ENCODE assay signal across 10 cellular contexts in genomic region chr18:12886498-12887126, GRCh38. TPM values are rescaled to one million over a fixed set of nuclear protein-coding genes. Genes with fewer than 3 reads are reported as not detected.
DNase-seq lines count a peak whose midpoint lies in the region; ATAC-seq and TF ChIP-seq lines count a peak whose summit lies in the region.
"Had no signal": no experiment of that assay in that cellular context is flagged by ENCODE, and none has a peak within 500 bp of the region (broad histone marks: within the 10 kb centered on the region; RNA-seq: fewer than 3 reads in every experiment).

No MANE protein-coding gene starts in this region.

- 0 out of 2 replicates have a peak, but pooled peaks cover 2% of the 10 kb centered on the region for H3K27me3 ChIP-seq in IMR-90 (ENCODE audit: control insufficient read depth, insufficient read depth, low read length)
- H3K27me3 ChIP-seq in naive thymus-derived CD4-positive, alpha-beta T cell (ENCODE audit: control insufficient read depth in 2 of 2, insufficient read depth in 2 of 2, low read length in 2 of 2) = no peaks in the 10 kb centered on the region
- H3K27me3 ChIP-seq: BLaER1 had no signal

- TF ChIP-seq RAD21 in IMR-90 (IDR thresholded peaks at IDR 0.05; ENCODE audit: low read length) = no peak

- BruUV-seq in IMR-90 (replicated peaks; lab: Mats Ljungman, UMichigan) = no TSS peak

- 0 out of 2 replicates have a peak, but pooled peaks have one; percentile 19 for TF ChIP-seq CTCF in IMR-90 (conservative IDR thresholded peaks at IDR 0.05; ENCODE audit: low read depth, low read length)

- no peaks in the 10 kb centered on the region for H3K9me3 Mint-ChIP-seq in activated T-helper 17 cell treated with anti-CD3 and anti-CD28 coated beads, Interleukin-2, amount 50 U/mL, for 72 hours
- peaks cover 0 to 5% (median 0%) of the 10 kb centered on the region in 11 donors for H3K9me3 Mint-ChIP-seq in naive thymus-derived CD4-positive, alpha-beta T cell

- in situ Hi-C loops in IMR-90 (cut with MboI; ENCODE audit: low sequenced_read_pairs) = no loop called here

- intact Hi-C loops in IMR-90 (cut with micrococcal nuclease) = no loop called here
- intact Hi-C loops in naive thymus-derived CD4-positive, alpha-beta T cell (cut with micrococcal nuclease) = loop anchor here (10.0 kb wide), 2 partner anchors 838 to 982 kb away; partner anchors contain the start of genes FAM210A (in 1 of the 2), MPPE1 (in 1 of the 2) and RNMT (in 1 of the 2)

- H2BK5ac ChIP-seq in IMR-90 (ENCODE audit: low read depth, low read length, poor library complexity, severe bottlenecking) = no peak overlapping the region

- H4K8ac ChIP-seq in IMR-90 (ENCODE audit: low read depth in 2 of 2, low read length in 2 of 2) = no peak overlapping the region

- POLR2A ChIA-PET in IMR-90 (lab: Charles Lee; ENCODE audit: unreplicated experiment) = no interaction called here
- POLR2A ChIA-PET in naive thymus-derived CD4-positive, alpha-beta T cell (lab: Charles Lee) = interaction anchor here (0.6 to 0.9 kb wide), 3 partner anchors 43 to 619 kb away, joined by 3 read pairs; partner anchors contain the start of gene CEP192

- H4K20me1 ChIP-seq in IMR-90 (ENCODE audit: insufficient read depth, low read length) = peaks cover 3% of the 10 kb centered on the region; the same call in 1 of the 2 replicates

- H3K4me2 ChIP-seq in IMR-90 (ENCODE audit: low read depth, low read length) = no peak overlapping the region
- H3K4me2 ChIP-seq: BLaER1 had no signal

- H3K9ac ChIP-seq in IMR-90 (ENCODE audit: low read depth, low read length) = no peak overlapping the region
- H3K9ac ChIP-seq: BLaER1 had no signal

- H3K56ac ChIP-seq in IMR-90 (ENCODE audit: extremely low read depth, insufficient read depth, low read length) = no peak overlapping the region

- no CpG with 5 or more reads among the region's 2 CpGs for WGBS in IMR-90 (ENCODE audit: extremely low coverage in 2 of 2, insufficient read length in 1 of 2), 2 experiments

- dilution Hi-C loops in IMR-90 (cut with HindIII; ENCODE audit: low sequenced_read_pairs, unreplicated experiment) = no loop called here

- H3K4me3 Mint-ChIP-seq in activated T-helper 17 cell treated with anti-CD3 and anti-CD28 coated beads, Interleukin-2, amount 50 U/mL, for 72 hours = no peak overlapping the region
- H3K4me3 Mint-ChIP-seq in naive thymus-derived CD4-positive, alpha-beta T cell = no peak overlapping the region

- no peak overlapping the region for H3K23ac ChIP-seq in IMR-90 (ENCODE audit: low read depth, low read length)

- no peak overlapping the region for H4K91ac ChIP-seq in IMR-90 (ENCODE audit: insufficient read depth, low read depth, low read length)

- no peak overlapping the region for H3K14ac ChIP-seq in IMR-90 (replicated peaks; ENCODE audit: low read depth, low read length)

- H2AK9ac ChIP-seq in IMR-90 (replicated peaks; ENCODE audit: low read depth, low read length, poor library complexity) = no peak overlapping the region

- no peaks in the 10 kb centered on the region for H3K36me3 ChIP-seq in IMR-90 (ENCODE audit: control insufficient read depth, insufficient read depth, low read length)
- no peaks in the 10 kb centered on the region for H3K36me3 ChIP-seq in naive thymus-derived CD4-positive, alpha-beta T cell (ENCODE audit: control insufficient read depth in 2 of 3, insufficient read depth in 3 of 3, low read length in 3 of 3)
- H3K36me3 ChIP-seq: BLaER1 had no signal

- CTCF ChIA-PET in IMR-90 (lab: Yijun Ruan, JAX) = interaction anchor here (0.6 to 1.3 kb wide), 5 partner anchors 14 to 143 kb away, joined by 3 to 5 read pairs (median 3); no protein-coding TSS in a partner anchor
- CTCF ChIA-PET in naive thymus-derived CD4-positive, alpha-beta T cell (lab: Charles Lee) = interaction anchor here (0.5 kb wide), 1 partner anchor 48 kb away, joined by 3 read pairs; no protein-coding TSS in a partner anchor

- no peak overlapping the region for H2BK15ac ChIP-seq in IMR-90 (ENCODE audit: low read depth, low read length)

- no peak for TF ChIP-seq POLR2A in IMR-90 (IDR thresholded peaks at IDR 0.05; ENCODE audit: low read depth, low read length)

- no peak overlapping the region for H4K5ac ChIP-seq in IMR-90 (ENCODE audit: low read depth, low read length)

- ATAC-seq in IMR-90 (ENCODE audit: low read depth) (no peak), HG02852 (IDR thresholded peaks at IDR 0.05; ENCODE audit: unreplicated experiment) (no peak)
- no peak for ATAC-seq in activated T-helper 17 cell treated with anti-CD3 and anti-CD28 coated beads, Interleukin-2, amount 50 U/mL, for 72 hours (replicated peaks)
- no peak for ATAC-seq in naive thymus-derived CD4-positive, alpha-beta T cell

- peaks cover 9% of the 10 kb centered on the region for H3K4me1 Mint-ChIP-seq in activated T-helper 17 cell treated with anti-CD3 and anti-CD28 coated beads, Interleukin-2, amount 50 U/mL, for 72 hours
- H3K4me1 Mint-ChIP-seq in naive thymus-derived CD4-positive, alpha-beta T cell = peaks cover 15 to 44% (median 32%) of the 10 kb centered on the region in 7 donors

- no peak overlapping the region for H2AFZ ChIP-seq in IMR-90 (replicated peaks; ENCODE audit: low read length, poor library complexity)

- 0 out of 2 replicates have a peak, but pooled peaks cover under 1% of the 10 kb centered on the region for H3K9me1 ChIP-seq in IMR-90 (ENCODE audit: insufficient read depth, low read length)

- H3K4me3 ChIP-seq in IMR-90 (ENCODE audit: insufficient read depth, low read depth, low read length) = no peak overlapping the region
- no peak overlapping the region for H3K4me3 ChIP-seq in naive thymus-derived CD4-positive, alpha-beta T cell (ENCODE audit: low read length)
- H3K4me3 ChIP-seq: BLaER1 had no signal

- no peak overlapping the region for H3K18ac ChIP-seq in IMR-90 (ENCODE audit: low read depth, low read length)

- H3K4ac ChIP-seq in IMR-90 (ENCODE audit: low read depth, low read length) = no peak overlapping the region

- H3K4me1 ChIP-seq in IMR-90 (ENCODE audit: control insufficient read depth, insufficient read depth, low read length) = peaks cover 4% of the 10 kb centered on the region
- peaks cover 12 to 14% of the 10 kb centered on the region in 2 donors for H3K4me1 ChIP-seq in naive thymus-derived CD4-positive, alpha-beta T cell (ENCODE audit: control insufficient read depth in 2 of 2, insufficient read depth in 2 of 2, low read length in 2 of 2)

- H3K27me3 Mint-ChIP-seq in activated T-helper 17 cell treated with anti-CD3 and anti-CD28 coated beads, Interleukin-2, amount 50 U/mL, for 72 hours = no peaks in the 10 kb centered on the region
- H3K27me3 Mint-ChIP-seq in naive thymus-derived CD4-positive, alpha-beta T cell = no peaks in the 10 kb centered on the region

- peak; percentile 14 for DNase-seq in NCI-H2227 (lab: John Stamatoyannopoulos, UW; ENCODE audit: unreplicated experiment)
- DNase-seq in NCI-H2227 treated with DMSO at 0.1 percent for 48 hours (lab: John Stamatoyannopoulos, UW) = no peak
- no peak for DNase-seq in IMR-90
- no peak for DNase-seq in naive thymus-derived CD4-positive, alpha-beta T cell
- no peak for DNase-seq in NCI-H446 treated with DMSO at 0.1 percent for 48 hours (lab: John Stamatoyannopoulos, UW)
- DNase-seq in NCI-H1694 (lab: John Stamatoyannopoulos, UW) = no peak
- DNase-seq: effector CD4-positive, alpha-beta T cell had no signal

- H3K36me3 Mint-ChIP-seq in activated T-helper 17 cell treated with anti-CD3 and anti-CD28 coated beads, Interleukin-2, amount 50 U/mL, for 72 hours (ENCODE audit: low read depth) = peaks cover 15% of the 10 kb centered on the region
- H3K36me3 Mint-ChIP-seq in naive thymus-derived CD4-positive, alpha-beta T cell = peaks cover 0 to 7% (median 3%) of the 10 kb centered on the region in 5 donors

- H3K27ac Mint-ChIP-seq in activated T-helper 17 cell treated with anti-CD3 and anti-CD28 coated beads, Interleukin-2, amount 50 U/mL, for 72 hours = peak overlapping the region; percentile 63
- peak overlapping the region in 8 of 9 donors; percentile 22 to 93 (median 66) for H3K27ac Mint-ChIP-seq in naive thymus-derived CD4-positive, alpha-beta T cell

- H3K27ac ChIP-seq in IMR-90 (ENCODE audit: insufficient read depth, low read length) = no peak overlapping the region
- peak overlapping the region; percentile 33 for H3K27ac ChIP-seq in naive thymus-derived CD4-positive, alpha-beta T cell (ENCODE audit: low read depth, low read length)
- H3K27ac ChIP-seq: BLaER1 had no signal

- H3K79me1 ChIP-seq in IMR-90 (ENCODE audit: low read depth in 1 of 2, low read length in 2 of 2) = peaks cover 6 to 27% of the 10 kb centered on the region in 2 experiments; a peak in 3 of 4 replicates

- no peak overlapping the region for H2BK120ac ChIP-seq in IMR-90 (ENCODE audit: low read depth, low read length)

- H2BK20ac ChIP-seq in IMR-90 (ENCODE audit: low read depth, low read length) = no peak overlapping the region

- no peak overlapping the region for H2AK5ac ChIP-seq in IMR-90 (ENCODE audit: low read depth, low read length)

- peaks cover 7% of the 10 kb centered on the region for H3K9me3 ChIP-seq in IMR-90 (ENCODE audit: control insufficient read depth, insufficient read depth, low read length)
- no peaks in the 10 kb centered on the region for H3K9me3 ChIP-seq in naive thymus-derived CD4-positive, alpha-beta T cell (ENCODE audit: control insufficient read depth in 2 of 3, low read length in 3 of 3)
- H3K9me3 ChIP-seq: BLaER1 had no signal

TF ChIP-seq in IMR-90, 13 proteins besides CTCF, POLR2A, EP300 and RAD21 (continues in another document):
- no peak for TF ChIP-seq USF2 (IDR thresholded peaks at IDR 0.05; ENCODE audit: low read depth, low read length)
- no peak for TF ChIP-seq SMC3 (IDR thresholded peaks at IDR 0.05; ENCODE audit: low read depth, low read length)
- TF ChIP-seq RFX5 (IDR thresholded peaks at IDR 0.05; ENCODE audit: low read depth, low read length) = no peak

RNA-seq across cellular contexts. Expression of gene PTPN2, which starts 2.6 kb away (rescaled TPM):
- 30.6 and 36.9 TPM in 2 replicates for total RNA-seq in IMR-90 (2012; rRNA removed)
- 10.9 and 13.2 TPM in 2 replicates for polyA plus RNA-seq in IMR-90 (2012; rRNA removed)
- polyA plus RNA-seq in IMR-90 (2012; cell fraction: cytosol; rRNA removed) = 2.4 and 3.9 TPM in 2 replicates
- 3.7 and 32.1 TPM in 2 replicates for polyA plus RNA-seq in IMR-90 (2012; cell fraction: nucleus; rRNA removed; ENCODE audit: low replicate concordance)
- total RNA-seq in activated T-helper 17 cell treated with anti-CD3 and anti-CD28 coated beads, Interleukin-2, amount 50 U/mL, for 72 hours = 10 to 100 TPM; 72.1 to 78.7 TPM
- total RNA-seq in naive thymus-derived CD4-positive, alpha-beta T cell = 10 to 100 TPM; 55.8 to 82.2 (median 76.2) TPM
- 10 to 100 TPM; 60.5 to 92.2 TPM for polyA plus RNA-seq in naive thymus-derived CD4-positive, alpha-beta T cell
